In genomic region chr6:132364249-132364648, GRCh38 we compare ENCODE assay signal across 26 cellular contexts. TPM values are rescaled to one million over a fixed set of nuclear protein-coding genes. Genes with fewer than 3 reads are reported as not detected.
"Had no signal": no experiment of that assay in that cellular context is flagged by ENCODE, and none has a peak within 500 bp of the region (broad histone marks: within the 10 kb centered on the region; RNA-seq: fewer than 3 reads in every experiment).

No MANE protein-coding gene starts in this region.

- ATAC-seq: activated naive CD4-positive, alpha-beta T cell treated with anti-CD3 and anti-CD28 coated beads, Interleukin-2, amount 50 U/mL, for 72 hours; activated T-helper 17 cell treated with anti-CD3 and anti-CD28 coated beads, Interleukin-2, amount 50 U/mL, for 72 hours; gastrocnemius medialis; natural killer cell treated with Interleukin-12 subunit alpha and Interleukin-12 subunit beta and Interleukin-15 and Interleukin-18, amount 100 ng/mL, for 72 hours; pancreas; psoas muscle; stimulated activated effector memory CD8-positive, alpha-beta T cell treated with anti-CD3 and anti-CD28 coated beads, Interleukin-12 subunit alpha, Interleukin-12 subunit beta, amount 100 ng/mL, for 72 hours had no signal

- H3K9me3 Mint-ChIP-seq: activated naive CD4-positive, alpha-beta T cell treated with anti-CD3 and anti-CD28 coated beads, Interleukin-2, amount 50 U/mL, for 72 hours; activated T-cell treated with anti-CD3 and anti-CD28 coated beads, Interleukin-2, amount 50 U/mL, for 24 hours; activated T-helper 17 cell treated with anti-CD3 and anti-CD28 coated beads, Interleukin-2, amount 50 U/mL, for 72 hours; natural killer cell treated with Interleukin-12 subunit alpha and Interleukin-12 subunit beta and Interleukin-15 and Interleukin-18, amount 100 ng/mL, for 72 hours; stimulated activated effector memory CD8-positive, alpha-beta T cell treated with anti-CD3 and anti-CD28 coated beads, Interleukin-12 subunit alpha, Interleukin-12 subunit beta, amount 100 ng/mL, for 72 hours had no signal

- H3K4me3 ChIP-seq: breast epithelium, colonic mucosa, gastrocnemius medialis, left lung, lung, pancreas, psoas muscle, right atrium auricular region, stomach, suprapubic skin, tibial nerve had no signal

- FAIRE-seq: pancreas, TTC549 had no signal

- H3K4me3 Mint-ChIP-seq: activated T-cell treated with anti-CD3 and anti-CD28 coated beads, Interleukin-2, amount 50 U/mL, for 24 hours; activated T-helper 17 cell treated with anti-CD3 and anti-CD28 coated beads, Interleukin-2, amount 50 U/mL, for 72 hours; natural killer cell treated with Interleukin-12 subunit alpha and Interleukin-12 subunit beta and Interleukin-15 and Interleukin-18, amount 100 ng/mL, for 72 hours; stimulated activated effector memory CD8-positive, alpha-beta T cell treated with anti-CD3 and anti-CD28 coated beads, Interleukin-12 subunit alpha, Interleukin-12 subunit beta, amount 100 ng/mL, for 72 hours had no signal

- H3K27me3 ChIP-seq: breast epithelium, colonic mucosa, gastrocnemius medialis, left lung, neutrophil, right atrium auricular region, stomach, suprapubic skin, tibial nerve had no signal

- H3K27ac ChIP-seq: breast epithelium, colonic mucosa, gastrocnemius medialis, neutrophil, pancreas, psoas muscle, right atrium auricular region, stomach, suprapubic skin had no signal

- DNase-seq: activated CD4-positive, alpha-beta T cell treated with anti-CD3 and anti-CD28 coated beads, Interleukin-2, amount 50 U/mL, for 4 hours; activated CD8-positive, alpha-beta memory T cell treated with anti-CD3 and anti-CD28 coated beads for 24 hours; activated CD8-positive, alpha-beta memory T cell treated with anti-CD3 and anti-CD28 coated beads, Interleukin-2, amount 50 U/mL, for 4 hours; activated T-cell treated with anti-CD3 and anti-CD28 coated beads, Interleukin-2, amount 50 U/mL, for 24 hours; colonic mucosa; gastrocnemius medialis; hippocampal formation; kidney glomerular epithelial cell; left lung; midbrain; pancreas; psoas muscle; stimulated activated CD4-positive, alpha-beta T cell treated with anti-CD3 and anti-CD28 coated beads, Interleukin-1b, Interleukin-23, amount 100 ng/mL, for 48 hours; stomach; T-helper 1 cell had no signal

- H3K27ac Mint-ChIP-seq: activated naive CD4-positive, alpha-beta T cell treated with anti-CD3 and anti-CD28 coated beads, Interleukin-2, amount 50 U/mL, for 72 hours; activated T-cell treated with anti-CD3 and anti-CD28 coated beads, Interleukin-2, amount 50 U/mL, for 24 hours; activated T-helper 17 cell treated with anti-CD3 and anti-CD28 coated beads, Interleukin-2, amount 50 U/mL, for 72 hours; natural killer cell treated with Interleukin-12 subunit alpha and Interleukin-12 subunit beta and Interleukin-15 and Interleukin-18, amount 100 ng/mL, for 72 hours; stimulated activated effector memory CD8-positive, alpha-beta T cell treated with anti-CD3 and anti-CD28 coated beads, Interleukin-12 subunit alpha, Interleukin-12 subunit beta, amount 100 ng/mL, for 72 hours had no signal

- H3K4me1 ChIP-seq: breast epithelium, colonic mucosa, gastrocnemius medialis, left lung, pancreas, psoas muscle, stomach, suprapubic skin had no signal

- H3K9me3 ChIP-seq: breast epithelium, colonic mucosa, gastrocnemius medialis, left lung, neutrophil, pancreas, psoas muscle, right atrium auricular region, stomach, suprapubic skin, tibial nerve had no signal

- H3K36me3 Mint-ChIP-seq: activated naive CD4-positive, alpha-beta T cell treated with anti-CD3 and anti-CD28 coated beads, Interleukin-2, amount 50 U/mL, for 72 hours; natural killer cell treated with Interleukin-12 subunit alpha and Interleukin-12 subunit beta and Interleukin-15 and Interleukin-18, amount 100 ng/mL, for 72 hours; stimulated activated effector memory CD8-positive, alpha-beta T cell treated with anti-CD3 and anti-CD28 coated beads, Interleukin-12 subunit alpha, Interleukin-12 subunit beta, amount 100 ng/mL, for 72 hours had no signal

- H3K36me3 ChIP-seq: breast epithelium, colonic mucosa, gastrocnemius medialis, left lung, neutrophil, pancreas, right atrium auricular region, stomach, suprapubic skin, tibial nerve had no signal

RNA-seq across cellular contexts. Expression of gene MOXD1, which starts 37.0 kb away (rescaled TPM):
- total RNA-seq: activated T-helper 17 cell treated with anti-CD3 and anti-CD28 coated beads, Interleukin-2, amount 50 U/mL, for 72 hours had no signal
